8 cellular contexts compared by ENCODE assay signal in genomic region chr20:50516180-50516934, GRCh38. TPM values are rescaled to one million over a fixed set of nuclear protein-coding genes. Genes with fewer than 3 reads are reported as not detected.
A peak's percentile ranks its signal among the peaks of the same experiment; 100 is the strongest.
DNase-seq lines count a peak whose midpoint lies in the region; ATAC-seq lines count a peak whose summit lies in the region.

No MANE protein-coding gene starts in this region.

- no peak overlapping the region for H2BK120ac ChIP-seq in neuronal stem cell (ENCODE audit: low read depth, low read length)

- no peak overlapping the region for H3K18ac ChIP-seq in neuronal stem cell (ENCODE audit: low read length)

- H3K27ac ChIP-seq in skin epidermis = peak overlapping the region in 16 of 21 experiments; percentile 6 to 84 (median 62)
- no peak overlapping the region for H3K27ac ChIP-seq in neuronal stem cell (replicated peaks; ENCODE audit: low read length)

- POLR2A ChIA-PET in T-cell (lab: Charles Lee) = interaction anchor here (0.6 to 0.8 kb wide), 3 partner anchors 12 to 578 kb away, joined by 3 to 5 read pairs (median 3); no protein-coding TSS in a partner anchor

- H3K9me3 ChIP-seq in neuronal stem cell (replicated peaks in 1 of 2; ENCODE audit: control insufficient read depth in 2 of 2, insufficient read depth in 1 of 2, low read depth in 1 of 2, low read length in 2 of 2) = no peaks in the 10 kb centered on the region

- no peak overlapping the region for H4K8ac ChIP-seq in neuronal stem cell (ENCODE audit: low read depth, low read length)

- H2BK12ac ChIP-seq in neuronal stem cell (ENCODE audit: low read length) = no peak overlapping the region

- H3K4me3 Mint-ChIP-seq in T-cell = peak overlapping the region; percentile 60 to 100 (median 75)

- H3K4me3 ChIP-seq in skin epidermis (no peak overlapping the region), neuronal stem cell (ENCODE audit: low read length in 2 of 2) (no peak overlapping the region)

- no peak overlapping the region for H2BK5ac ChIP-seq in neuronal stem cell (ENCODE audit: low read length)

- H3K9ac ChIP-seq in neuronal stem cell (ENCODE audit: low read depth, low read length, poor library complexity) = no peak overlapping the region

- peaks cover 2 to 7% of the 10 kb centered on the region in 2 donors for H3K36me3 ChIP-seq in neuronal stem cell (replicated peaks in 1 of 2; ENCODE audit: control insufficient read depth in 2 of 2, insufficient read depth in 2 of 2, low read length in 2 of 2)

- peaks cover 0 to 2% (median 0%) of the 10 kb centered on the region in 3 experiments for H3K27me3 ChIP-seq in neuronal stem cell (ENCODE audit: control insufficient read depth in 3 of 3, insufficient read depth in 3 of 3, low read depth in 1 of 3, low read length in 3 of 3)

- H3K14ac ChIP-seq in neuronal stem cell (ENCODE audit: low read length) = no peak overlapping the region

- H3K27me3 Mint-ChIP-seq in T-cell = no peaks in the 10 kb centered on the region

- DNase-seq in T-cell (no peak), neuronal stem cell (ENCODE audit: low spot score) (no peak), NCI-H146 (lab: John Stamatoyannopoulos, UW) (no peak), EL (no peak)
- no peak for DNase-seq in activated CD8-positive, alpha-beta memory T cell treated with anti-CD3 and anti-CD28 coated beads for 24 hours

- peaks cover 4% of the 10 kb centered on the region for H3K36me3 Mint-ChIP-seq in T-cell

- peaks cover 5 to 24% of the 10 kb centered on the region in 2 donors for H3K4me1 ChIP-seq in neuronal stem cell (ENCODE audit: control insufficient read depth in 2 of 2, insufficient read depth in 1 of 2, low read depth in 1 of 2, low read length in 2 of 2)

- no peak overlapping the region for H2AK5ac ChIP-seq in neuronal stem cell (ENCODE audit: low read depth, low read length)

- CTCF ChIA-PET in T-cell (lab: Charles Lee) = interaction anchor here in 1 of 2 donors (1.2 kb wide), 1 partner anchor 11 kb away, joined by 3 read pairs; no protein-coding TSS in a partner anchor

- H3K23ac ChIP-seq in neuronal stem cell (ENCODE audit: low read depth, low read length, poor library complexity) = no peak overlapping the region

- H2BK15ac ChIP-seq in neuronal stem cell (ENCODE audit: low read length) = no peak overlapping the region

- H4K91ac ChIP-seq in neuronal stem cell (ENCODE audit: low read depth, low read length, poor library complexity) = no peak overlapping the region

- peaks cover 98 to 99% (median 99%) of the 10 kb centered on the region in 3 donors for H3K4me1 Mint-ChIP-seq in T-cell

- peak overlapping the region; percentile 84 to 92 for H3K27ac Mint-ChIP-seq in T-cell

- H3K9me3 Mint-ChIP-seq in T-cell = no peaks in the 10 kb centered on the region

- no peak overlapping the region for H3K4me2 ChIP-seq in neuronal stem cell (ENCODE audit: insufficient read depth, low read length, poor library complexity, severe bottlenecking)

- peaks cover 3% of the 10 kb centered on the region for H3K79me1 ChIP-seq in neuronal stem cell (ENCODE audit: low read depth, low read length)

- ATAC-seq in GM19025 (IDR thresholded peaks at IDR 0.05; ENCODE audit: low read depth, unreplicated experiment) (peak; percentile 47), HG03045 (IDR thresholded peaks at IDR 0.05; ENCODE audit: unreplicated experiment) (peak; percentile 49), T-cell (replicated peaks in 1 of 4) (peak in 1 of 4 experiments; percentile 37)

- H2AFZ ChIP-seq in neuronal stem cell (ENCODE audit: low read length) = no peak overlapping the region

- H3K4ac ChIP-seq in neuronal stem cell (ENCODE audit: low read length) = no peak overlapping the region

- WGBS in neuronal stem cell (ENCODE audit: extremely low coverage in 2 of 2, insufficient read length in 2 of 2, insufficient replicate concordance in 1 of 2), 2 donors = no CpG with 5 or more reads among the region's 5 CpGs

RNA-seq across cellular contexts. Expression of gene PTPN1, which starts 6.2 kb away (rescaled TPM):
- 10 to 100 TPM; 50.7 to 67.9 (median 55.3) TPM for total RNA-seq in T-cell
- polyA plus RNA-seq in neuronal stem cell (2013, experiment 1 of 2) = 30.8 TPM
- 29.7 TPM for polyA plus RNA-seq in neuronal stem cell (2013, experiment 2 of 2)
